14 cellular contexts compared by ENCODE assay signal in genomic region chr1:21299007-21299406, GRCh38. TPM values are rescaled to one million over a fixed set of nuclear protein-coding genes. Genes with fewer than 3 reads are reported as not detected.
A peak's percentile ranks its signal among the peaks of the same experiment; 100 is the strongest.
DNase-seq lines count a peak whose midpoint lies in the region; ATAC-seq lines count a peak whose summit lies in the region.
"Had no signal": no experiment of that assay in that cellular context is flagged by ENCODE, and none has a peak within 500 bp of the region (broad histone marks: within the 10 kb centered on the region; RNA-seq: fewer than 3 reads in every experiment).

No MANE protein-coding gene starts in this region.

- peaks cover 16% of the 10 kb centered on the region for H3K36me3 Mint-ChIP-seq in activated CD4-positive, alpha-beta T cell treated with anti-CD3 and anti-CD28 coated beads, Interleukin-2, amount 10 ng/mL, durations not matched to agents 24 days and 14 days (ENCODE audit: low read depth)
- peaks cover 2% of the 10 kb centered on the region for H3K36me3 Mint-ChIP-seq in activated naive CD8-positive, alpha-beta T cell
- peaks cover 0 to 2% (median 0%) of the 10 kb centered on the region in 3 donors for H3K36me3 Mint-ChIP-seq in naive thymus-derived CD8-positive, alpha-beta T cell
- H3K36me3 Mint-ChIP-seq in activated CD8-positive, alpha-beta memory T cell treated with anti-CD3 and anti-CD28 coated beads, Interleukin-2, amount 10 ng/mL, durations not matched to agents 7 days and 5 days = no peaks in the 10 kb centered on the region

- no peak for ATAC-seq in naive thymus-derived CD8-positive, alpha-beta T cell
- ATAC-seq in GM19328 (IDR thresholded peaks at IDR 0.05; ENCODE audit: unreplicated experiment) = no peak
- no peak for ATAC-seq in activated CD8-positive, alpha-beta memory T cell treated with anti-CD3 and anti-CD28 coated beads, Interleukin-2, amount 10 ng/mL, durations not matched to agents 7 days and 5 days
- ATAC-seq: HepG2 had no signal

- peaks cover 64% of the 10 kb centered on the region for H3K4me1 Mint-ChIP-seq in activated CD4-positive, alpha-beta T cell treated with anti-CD3 and anti-CD28 coated beads, Interleukin-2, amount 10 ng/mL, durations not matched to agents 24 days and 14 days
- H3K4me1 Mint-ChIP-seq in activated naive CD8-positive, alpha-beta T cell (ENCODE audit: low read depth) = peaks cover 72% of the 10 kb centered on the region
- H3K4me1 Mint-ChIP-seq in naive thymus-derived CD8-positive, alpha-beta T cell = peaks cover 33 to 78% (median 66%) of the 10 kb centered on the region in 4 donors
- peaks cover 58% of the 10 kb centered on the region for H3K4me1 Mint-ChIP-seq in activated CD8-positive, alpha-beta memory T cell treated with anti-CD3 and anti-CD28 coated beads, Interleukin-2, amount 10 ng/mL, durations not matched to agents 7 days and 5 days

- H3K27ac Mint-ChIP-seq in activated CD4-positive, alpha-beta T cell treated with anti-CD3 and anti-CD28 coated beads, Interleukin-2, amount 10 ng/mL, durations not matched to agents 24 days and 14 days = peak overlapping the region; percentile 88
- peak overlapping the region; percentile 85 for H3K27ac Mint-ChIP-seq in activated naive CD8-positive, alpha-beta T cell
- H3K27ac Mint-ChIP-seq in naive thymus-derived CD8-positive, alpha-beta T cell = peak overlapping the region; percentile 24 to 95 (median 85)
- no peak overlapping the region for H3K27ac Mint-ChIP-seq in activated CD8-positive, alpha-beta memory T cell treated with anti-CD3 and anti-CD28 coated beads, Interleukin-2, amount 10 ng/mL, durations not matched to agents 7 days and 5 days

- DNase-seq in activated CD4-positive, alpha-beta T cell treated with anti-CD3 and anti-CD28 coated beads, Interleukin-2, amount 10 ng/mL, durations not matched to agents 24 days and 14 days = no peak
- no peak for DNase-seq in activated CD4-positive, alpha-beta T cell treated with anti-CD3 and anti-CD28 coated beads, Interleukin-2, amount 50 U/mL, for 4 hours
- DNase-seq in NCI-H2196 (lab: John Stamatoyannopoulos, UW; ENCODE audit: unreplicated experiment) = peak; percentile 31
- DNase-seq in naive thymus-derived CD8-positive, alpha-beta T cell = no peak
- no peak for DNase-seq in NCI-H2107 treated with DMSO at 0.1 percent for 48 hours (lab: John Stamatoyannopoulos, UW; ENCODE audit: unreplicated experiment)
- DNase-seq in activated CD8-positive, alpha-beta memory T cell treated with anti-CD3 and anti-CD28 coated beads, Interleukin-2, amount 10 ng/mL, durations not matched to agents 7 days and 5 days = no peak
- DNase-seq: activated CD4-positive, CD25-positive, alpha-beta regulatory T cell; anterior cingulate cortex; heart right ventricle; NCI-H2107; thyroid gland had no signal

- H3K27me3 Mint-ChIP-seq in activated CD4-positive, alpha-beta T cell treated with anti-CD3 and anti-CD28 coated beads, Interleukin-2, amount 10 ng/mL, durations not matched to agents 24 days and 14 days = no peaks in the 10 kb centered on the region
- no peaks in the 10 kb centered on the region for H3K27me3 Mint-ChIP-seq in activated naive CD8-positive, alpha-beta T cell
- H3K27me3 Mint-ChIP-seq in naive thymus-derived CD8-positive, alpha-beta T cell = no peaks in the 10 kb centered on the region
- no peaks in the 10 kb centered on the region for H3K27me3 Mint-ChIP-seq in activated CD8-positive, alpha-beta memory T cell treated with anti-CD3 and anti-CD28 coated beads, Interleukin-2, amount 10 ng/mL, durations not matched to agents 7 days and 5 days

- POLR2A ChIA-PET in naive thymus-derived CD8-positive, alpha-beta T cell (lab: Charles Lee) = interaction anchor here (0.8 to 16.6 kb wide), 4 partner anchors 9 to 38 kb away, joined by 3 to 218 read pairs (median 4); no protein-coding TSS in a partner anchor

- intact Hi-C loops in activated CD4-positive, alpha-beta T cell treated with anti-CD3 and anti-CD28 coated beads, Interleukin-2, amount 10 ng/mL, durations not matched to agents 24 days and 14 days (cut with micrococcal nuclease) = loop anchor here (10.0 kb wide), 3 partner anchors 486 to 726 kb away; partner anchors contain the start of genes SH2D5 and USP48

- H3K9me3 Mint-ChIP-seq in activated CD4-positive, alpha-beta T cell treated with anti-CD3 and anti-CD28 coated beads, Interleukin-2, amount 10 ng/mL, durations not matched to agents 24 days and 14 days = no peaks in the 10 kb centered on the region
- H3K9me3 Mint-ChIP-seq in activated naive CD8-positive, alpha-beta T cell (ENCODE audit: low read depth) = no peaks in the 10 kb centered on the region
- peaks cover 0 to 1% (median 0%) of the 10 kb centered on the region in 9 donors for H3K9me3 Mint-ChIP-seq in naive thymus-derived CD8-positive, alpha-beta T cell
- H3K9me3 Mint-ChIP-seq in activated CD8-positive, alpha-beta memory T cell treated with anti-CD3 and anti-CD28 coated beads, Interleukin-2, amount 10 ng/mL, durations not matched to agents 7 days and 5 days (ENCODE audit: low read depth) = no peaks in the 10 kb centered on the region

- H3K4me3 Mint-ChIP-seq in activated CD4-positive, alpha-beta T cell treated with anti-CD3 and anti-CD28 coated beads, Interleukin-2, amount 10 ng/mL, durations not matched to agents 24 days and 14 days = peak overlapping the region; percentile 24
- H3K4me3 Mint-ChIP-seq in activated naive CD8-positive, alpha-beta T cell = peak overlapping the region; percentile 17
- peak overlapping the region in 4 of 10 donors; percentile 33 to 49 (median 45) for H3K4me3 Mint-ChIP-seq in naive thymus-derived CD8-positive, alpha-beta T cell
- no peak overlapping the region for H3K4me3 Mint-ChIP-seq in activated CD8-positive, alpha-beta memory T cell treated with anti-CD3 and anti-CD28 coated beads, Interleukin-2, amount 10 ng/mL, durations not matched to agents 7 days and 5 days

- CTCF ChIA-PET in activated CD8-positive, alpha-beta memory T cell treated with anti-CD3 and anti-CD28 coated beads, Interleukin-2, amount 10 ng/mL, durations not matched to agents 7 days and 5 days (lab: Charles Lee) = interaction anchor here (1.0 to 2.5 kb wide), 4 partner anchors 29 to 81 kb away, joined by 4 to 16 read pairs (median 6); no protein-coding TSS in a partner anchor

RNA-seq across cellular contexts. Expression of gene ECE1, which starts 8.7 kb away (rescaled TPM):
- 133 and 134 TPM in 2 replicates for total RNA-seq in activated CD4-positive, alpha-beta T cell treated with anti-CD3 and anti-CD28 coated beads, Interleukin-2, amount 10 ng/mL, durations not matched to agents 24 days and 14 days
- total RNA-seq in naive thymus-derived CD8-positive, alpha-beta T cell = 10 to 100 TPM; 51.7 to 53.6 TPM
- polyA plus RNA-seq in naive thymus-derived CD8-positive, alpha-beta T cell = 10 to 100 TPM in 2 of 3 donors, 1 to 10 TPM in 1; 9.1 to 37.3 (median 20.5) TPM
- total RNA-seq in activated CD8-positive, alpha-beta memory T cell treated with anti-CD3 and anti-CD28 coated beads, Interleukin-2, amount 10 ng/mL, durations not matched to agents 7 days and 5 days = 10 to 100 TPM; 46.6 to 87.5 TPM
